8 cellular contexts compared by ENCODE assay signal in genomic region chr16:83802135-83802534, GRCh38. TPM values are rescaled to one million over a fixed set of nuclear protein-coding genes. Genes with fewer than 3 reads are reported as not detected.
DNase-seq lines count a peak whose midpoint lies in the region; TF ChIP-seq lines count a peak whose summit lies in the region.

No MANE protein-coding gene starts in this region.

- WGBS in smooth muscle cell (ENCODE audit: low lambda C conversion rate), result 36% methylated on average over 6 of the region's 6 CpGs
- 1 to 3% (median 2%) methylated on average over 6 of the region's 6 CpGs for WGBS in ovary, 3 donors

- TF ChIP-seq CTCF in fibroblast of villous mesenchyme (IDR thresholded peaks at IDR 0.05; ENCODE audit: insufficient read depth, low read depth, low read length), result no peak
- TF ChIP-seq CTCF in smooth muscle cell (IDR thresholded peaks at IDR 0.05; ENCODE audit: borderline replicate concordance, insufficient read depth, poor library complexity, severe bottlenecking), result no peak
- no peak for TF ChIP-seq CTCF in ovary (IDR thresholded peaks at IDR 0.05)

- H3K4me1 ChIP-seq in smooth muscle cell (ENCODE audit: low read depth) (peaks cover 6% of the 10 kb centered on the region), ovary (ENCODE audit: insufficient read depth) (peaks cover 3% of the 10 kb centered on the region)

- no peak for TF ChIP-seq POLR2A in ovary (IDR thresholded peaks at IDR 0.05)

- peak overlapping the region; percentile 83 for H2AFZ ChIP-seq in smooth muscle cell (ENCODE audit: low read depth)

- peaks cover 5% of the 10 kb centered on the region for H3F3A ChIP-seq in smooth muscle cell (ENCODE audit: low read depth)

- intact Hi-C loops in ovary (cut with DNase I), result no loop called here

- H3K27ac ChIP-seq in smooth muscle cell (ENCODE audit: low read depth) (peak overlapping the region; percentile 19), ovary (no peak overlapping the region)

- H3K27me3 ChIP-seq in MG63 (no peaks in the 10 kb centered on the region), smooth muscle cell (ENCODE audit: low read depth) (no peaks in the 10 kb centered on the region), ovary (no peaks in the 10 kb centered on the region)

- no peaks in the 10 kb centered on the region for H3K36me3 ChIP-seq in MG63
- H3K36me3 ChIP-seq in smooth muscle cell (ENCODE audit: low read depth), result no peaks in the 10 kb centered on the region
- no peaks in the 10 kb centered on the region for H3K36me3 ChIP-seq in ovary

- H3K9me3 ChIP-seq in MG63 (no peaks in the 10 kb centered on the region), smooth muscle cell (replicated peaks; ENCODE audit: low read depth) (no peaks in the 10 kb centered on the region), ovary (no peaks in the 10 kb centered on the region)

- H3K4me2 ChIP-seq in smooth muscle cell, result peak overlapping the region; percentile 64

- peak overlapping the region; percentile 57 for H3K9ac ChIP-seq in smooth muscle cell (ENCODE audit: low read depth)

- no peak for TF ChIP-seq EP300 in ovary (IDR thresholded peaks at IDR 0.05)

- no peaks in the 10 kb centered on the region for H4K20me1 ChIP-seq in smooth muscle cell (ENCODE audit: low read depth)

- H3K4me3 ChIP-seq in MG63 (peak overlapping the region; percentile 30), fibroblast of villous mesenchyme (ENCODE audit: low read depth, low read length) (peak overlapping the region; percentile 29), smooth muscle cell (no peak overlapping the region), ovary (no peak overlapping the region)

- DNase-seq in GM19238 (ENCODE audit: insufficient read length, low spot score) (peak; percentile 19), MG63 (no peak), fibroblast of villous mesenchyme (ENCODE audit: low read depth) (peak; percentile 74), smooth muscle cell (lab: John Stamatoyannopoulos, UW; ENCODE audit: unreplicated experiment) (no peak), NCI-H2171 (lab: John Stamatoyannopoulos, UW) (no peak), ovary (no peak), GDM1 (lab: John Stamatoyannopoulos, UW) (no peak)
- no peak for DNase-seq in activated naive CD4-positive, alpha-beta T cell treated with anti-CD3 and anti-CD28 coated beads, Interleukin-2, amount 50 U/mL, for 16 hours

- H3K79me2 ChIP-seq in smooth muscle cell (ENCODE audit: low read depth), result no peaks in the 10 kb centered on the region

RNA-seq across cellular contexts. Expression of gene HSBP1, which starts 5.6 kb away (rescaled TPM):
- total RNA-seq in MG63 (2014; rRNA removed; shearing (Covaris generic); ENCODE audit: low replicate concordance), result 32.8 and 110 TPM in 2 replicates
- total RNA-seq in fibroblast of villous mesenchyme (30.2 and 39.9 TPM in 2 replicates), smooth muscle cell (20.3 and 29.9 TPM in 2 replicates), ovary (100 to 1,000 TPM in 2 of 7 donors, 10 to 100 TPM in 5; 17.0 to 126 (median 94.0) TPM)
- polyA plus RNA-seq in smooth muscle cell (355 and 390 TPM in 2 replicates), ovary (100 to 1,000 TPM in 1 of 2 donors, 10 to 100 TPM in 1; 40.1 to 139 TPM)

Comparison
In these comparisons a context has a peak if more than half of its experiments do, and no peak if none do; other contexts are left out.
1. DNase-seq: peak in GM19238 (single experiment) and fibroblast of villous mesenchyme (single experiment); none in MG63 (single experiment), smooth muscle cell (single experiment), NCI-H2171 (single experiment), ovary (0 of 5), activated naive CD4-positive, alpha-beta T cell treated with anti-CD3 and anti-CD28 coated beads, Interleukin-2, amount 50 U/mL, for 16 hours (single experiment) and GDM1 (single experiment).
2. H3K4me3 ChIP-seq: peak in MG63 (single experiment) and fibroblast of villous mesenchyme (single experiment); none in smooth muscle cell (single experiment) and ovary (single experiment).